ENCODE assay signal across 8 cellular contexts in the genomic region with DNA sequence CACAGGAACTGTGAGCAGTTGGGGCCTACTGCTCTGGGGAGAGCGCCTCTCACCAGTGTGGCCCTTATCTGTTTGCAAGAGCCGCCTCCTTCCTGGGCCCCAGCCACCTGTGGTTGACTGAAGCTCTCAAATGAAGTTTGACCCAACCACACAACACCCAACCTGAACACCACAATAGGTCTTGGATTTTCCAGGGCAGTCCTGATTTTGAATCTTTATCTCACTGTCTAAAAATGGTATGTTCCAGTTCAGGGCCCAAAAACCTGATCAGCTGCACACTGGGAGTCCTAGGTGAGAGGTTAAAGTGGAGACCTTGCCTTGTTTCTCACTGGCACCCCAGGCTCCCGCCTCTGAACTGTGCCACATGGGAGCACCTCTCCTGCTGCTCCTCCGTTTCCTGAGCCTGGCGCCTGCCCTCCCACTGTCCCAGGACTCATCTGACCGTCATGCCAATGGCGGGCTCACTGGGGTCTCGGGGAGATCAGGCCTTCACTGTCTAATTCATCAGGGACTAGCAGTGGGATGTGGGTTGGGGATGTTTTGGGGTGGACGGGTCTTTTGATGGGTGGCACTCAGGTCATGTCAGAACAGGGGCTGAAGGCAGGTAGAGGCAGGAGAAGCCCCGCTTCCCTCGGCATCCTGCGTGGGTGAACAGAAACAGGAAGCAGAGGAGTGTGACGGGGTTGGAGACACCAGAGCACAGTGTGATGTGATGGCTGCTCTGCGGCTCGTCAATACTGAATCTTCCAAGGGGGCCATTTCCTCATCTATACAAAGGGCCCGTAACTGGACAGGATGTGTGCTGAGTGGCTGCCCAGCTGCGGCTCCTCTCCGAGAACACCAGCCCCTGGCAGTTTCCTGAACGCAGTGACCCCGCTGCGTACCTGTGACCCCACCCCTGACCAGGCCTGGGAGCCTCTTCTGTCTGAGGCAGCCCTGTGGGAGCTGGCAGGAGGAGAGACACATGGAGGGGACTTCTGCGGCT. TPM values are rescaled to one million over a fixed set of nuclear protein-coding genes. Genes with fewer than 3 reads are reported as not detected.
DNase-seq lines count a peak whose midpoint lies in the region; ATAC-seq and TF ChIP-seq lines count a peak whose summit lies in the region.

No MANE protein-coding gene starts in this region.

- intact Hi-C loops in psoas muscle (cut with DNase I), result no loop called here

- 74 to 83% (median 82%) methylated on average over 22 of the region's 22 CpGs for whole genome bisulfite sequencing in psoas muscle, 3 donors

- TF ChIP-seq CTCF in psoas muscle (IDR thresholded peaks at IDR 0.05), result no peak

- no peaks in the 10 kb centered on the region for H3K9me3 ChIP-seq in psoas muscle

- H3K4me3 ChIP-seq in psoas muscle, result no peak overlapping the region

- ATAC-seq in GM18858 (IDR thresholded peaks at IDR 0.05; ENCODE audit: unreplicated experiment) (peak; percentile 64), HG03135 (IDR thresholded peaks at IDR 0.05; ENCODE audit: unreplicated experiment) (peak; percentile 60), psoas muscle (peak in 3 of 4 donors; percentile 26 to 40 (median 33)), SK-N-SH treated with all-trans-retinoic acid at 6 μM for 48 hours (no peak)

- peak; percentile 26 for DNase-seq in activated CD8-positive, alpha-beta memory T cell treated with anti-CD3 and anti-CD28 coated beads, Interleukin-2, amount 50 U/mL, for 1 hour (ENCODE audit: extremely low read depth)
- DNase-seq in psoas muscle, result no peak
- no peak for DNase-seq in NCI-H1436 treated with DMSO at 0.1 percent for 48 hours (lab: John Stamatoyannopoulos, UW)
- DNase-seq in G401 (ENCODE audit: low spot score), result no peak
- no peak for DNase-seq in NCI-H226

- no peaks in the 10 kb centered on the region for H3K4me1 ChIP-seq in psoas muscle

- no peaks in the 10 kb centered on the region for H3K36me3 ChIP-seq in psoas muscle (ENCODE audit: insufficient read depth in 1 of 2, low read depth in 1 of 2)

- H3K27ac ChIP-seq in psoas muscle, result no peak overlapping the region

- in situ Hi-C loops in G401 (cut with HindIII; ENCODE audit: low sequenced_read_pairs), result no loop called here

- no peaks in the 10 kb centered on the region for H3K27me3 ChIP-seq in psoas muscle (ENCODE audit: insufficient read depth in 3 of 3, low read length in 2 of 3)

TF ChIP-seq in SK-N-SH treated with all-trans-retinoic acid at 6 μM for 48 hours, 23 proteins besides CTCF, POLR2A, EP300 and RAD21:
- TF ChIP-seq RARB (CRISPR knock-in tag; IDR thresholded peaks at IDR 0.05) (no peak), ZFP3 (CRISPR knock-in tag; IDR thresholded peaks at IDR 0.05) (no peak), ZC3H10 (CRISPR knock-in tag; IDR thresholded peaks at IDR 0.05) (no peak), ZFP30 (CRISPR knock-in tag; IDR thresholded peaks at IDR 0.05) (no peak), PPARA (CRISPR knock-in tag; IDR thresholded peaks at IDR 0.05; ENCODE audit: borderline replicate concordance) (no peak), ESRRG (CRISPR knock-in tag; IDR thresholded peaks at IDR 0.05) (no peak), GLIS3 (CRISPR knock-in tag; IDR thresholded peaks at IDR 0.05) (no peak), ZNF8 (CRISPR knock-in tag; IDR thresholded peaks at IDR 0.05) (no peak)
- TF ChIP-seq, protein P1, sequence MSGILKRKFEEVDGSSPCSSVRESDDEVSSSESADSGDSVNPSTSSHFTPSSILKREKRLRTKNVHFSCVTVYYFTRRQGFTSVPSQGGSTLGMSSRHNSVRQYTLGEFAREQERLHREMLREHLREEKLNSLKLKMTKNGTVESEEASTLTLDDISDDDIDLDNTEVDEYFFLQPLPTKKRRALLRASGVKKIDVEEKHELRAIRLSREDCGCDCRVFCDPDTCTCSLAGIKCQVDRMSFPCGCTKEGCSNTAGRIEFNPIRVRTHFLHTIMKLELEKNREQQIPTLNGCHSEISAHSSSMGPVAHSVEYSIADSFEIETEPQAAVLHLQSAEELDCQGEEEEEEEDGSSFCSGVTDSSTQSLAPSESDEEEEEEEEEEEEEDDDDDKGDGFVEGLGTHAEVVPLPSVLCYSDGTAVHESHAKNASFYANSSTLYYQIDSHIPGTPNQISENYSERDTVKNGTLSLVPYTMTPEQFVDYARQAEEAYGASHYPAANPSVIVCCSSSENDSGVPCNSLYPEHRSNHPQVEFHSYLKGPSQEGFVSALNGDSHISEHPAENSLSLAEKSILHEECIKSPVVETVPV (CRISPR knock-in tag; IDR thresholded peaks at IDR 0.05), result no peak
- TF ChIP-seq, protein P2, sequence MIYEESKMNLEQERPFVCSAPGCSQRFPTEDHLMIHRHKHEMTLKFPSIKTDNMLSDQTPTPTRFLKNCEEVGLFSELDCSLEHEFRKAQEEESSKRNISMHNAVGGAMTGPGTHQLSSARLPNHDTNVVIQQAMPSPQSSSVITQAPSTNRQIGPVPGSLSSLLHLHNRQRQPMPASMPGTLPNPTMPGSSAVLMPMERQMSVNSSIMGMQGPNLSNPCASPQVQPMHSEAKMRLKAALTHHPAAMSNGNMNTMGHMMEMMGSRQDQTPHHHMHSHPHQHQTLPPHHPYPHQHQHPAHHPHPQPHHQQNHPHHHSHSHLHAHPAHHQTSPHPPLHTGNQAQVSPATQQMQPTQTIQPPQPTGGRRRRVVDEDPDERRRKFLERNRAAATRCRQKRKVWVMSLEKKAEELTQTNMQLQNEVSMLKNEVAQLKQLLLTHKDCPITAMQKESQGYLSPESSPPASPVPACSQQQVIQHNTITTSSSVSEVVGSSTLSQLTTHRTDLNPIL (CRISPR knock-in tag; IDR thresholded peaks at IDR 0.05; ENCODE audit: low read depth), result no peak

RNA-seq across cellular contexts. Expression of a gene that starts 59.6 kb away (rescaled TPM):
- total RNA-seq in psoas muscle, result 10 to 100 TPM in 3 of 4 donors, 1 to 10 TPM in 1; 7.7 to 14.1 (median 12.3) TPM
- 1 to 10 TPM; 3.9 to 8.9 (median 8.4) TPM for polyA plus RNA-seq in psoas muscle
- total RNA-seq in G401 (2014; rRNA removed; shearing (Covaris generic)), result 11.4 and 15.2 TPM in 2 replicates
